37 cellular contexts compared by ENCODE assay signal in the genomic region with DNA sequence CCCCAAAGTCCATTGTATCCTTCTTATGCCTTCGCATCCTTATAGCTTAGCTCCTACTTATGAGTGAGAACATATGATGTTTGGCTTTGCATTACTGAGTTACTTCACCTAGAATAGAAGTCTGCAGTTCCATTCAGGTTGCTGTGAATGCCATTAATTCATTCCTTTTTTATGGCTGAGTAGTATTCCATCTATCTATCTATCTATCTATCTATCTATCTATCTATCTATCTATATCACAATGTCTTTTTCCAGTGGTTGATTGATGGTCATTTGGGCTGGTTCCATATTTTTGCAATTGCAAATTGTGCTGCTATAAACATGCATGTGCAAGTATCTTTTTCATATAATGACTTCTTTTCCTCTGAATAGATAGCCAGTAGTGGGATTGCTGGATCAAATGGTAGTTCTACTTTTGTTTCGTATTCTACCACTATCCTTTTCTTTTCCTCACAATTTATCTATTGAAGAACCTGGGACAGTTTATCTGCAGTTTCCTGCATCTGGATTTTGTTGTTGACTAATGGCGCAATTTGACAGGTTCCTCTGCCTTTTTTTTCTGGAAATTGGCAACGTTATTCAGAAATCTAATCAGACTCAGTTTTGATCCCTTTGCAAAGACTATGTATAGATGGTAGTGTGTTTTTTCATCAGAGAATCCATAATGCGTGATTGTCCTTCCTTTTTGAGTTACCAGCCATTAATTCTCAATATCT.
"Had no signal": no experiment of that assay in that cellular context is flagged by ENCODE, and none has a peak within 500 bp of the region (broad histone marks: within the 10 kb centered on the region; RNA-seq: fewer than 3 reads in every experiment).

No MANE protein-coding gene starts in this region.

- H3K27ac ChIP-seq: ascending aorta, cardiac muscle cell, VCaP had no signal

- H3K27me3 Mint-ChIP-seq: activated CD4-positive, alpha-beta T cell treated with anti-CD3 and anti-CD28 coated beads, Interleukin-2, amount 10 ng/mL, durations not matched to agents 24 days and 14 days; activated naive CD4-positive, alpha-beta T cell treated with anti-CD3 and anti-CD28 coated beads, Interleukin-2, amount 10 ng/mL, durations not matched to agents 7 days and 5 days; activated naive CD8-positive, alpha-beta T cell treated with anti-CD3 and anti-CD28 coated beads, Interleukin-2, amount 10 ng/mL, durations not matched to agents 7 days and 5 days; brain; central memory CD8-positive, alpha-beta T cell had no signal

- ATAC-seq: activated CD8-positive, alpha-beta T cell treated with anti-CD3 and anti-CD28 coated beads for 36 hours; activated naive CD8-positive, alpha-beta T cell treated with anti-CD3 and anti-CD28 coated beads, Interleukin-2, amount 50 U/mL, for 24 hours; activated T-cell treated with anti-CD3 and anti-CD28 coated beads, Interleukin-2, amount 50 U/mL, for 4 hours; activated T-cell treated with anti-CD3 and anti-CD28 coated beads, Interleukin-2, amount 50 U/mL, for 72 hours; activated T-helper 17 cell treated with anti-CD3 and anti-CD28 coated beads, Interleukin-2, amount 50 U/mL, for 72 hours had no signal

- H3K4me3 Mint-ChIP-seq: activated B cell treated with CpG ODN at 0.5 μM for 24 hours; activated CD4-positive, alpha-beta memory T cell treated with anti-CD3 and anti-CD28 coated beads for 36 hours; activated CD4-positive, alpha-beta T cell treated with anti-CD3 and anti-CD28 coated beads, Interleukin-2, amount 10 ng/mL, durations not matched to agents 24 days and 14 days; activated CD8-positive, alpha-beta T cell treated with anti-CD3 and anti-CD28 coated beads for 36 hours; activated naive CD4-positive, alpha-beta T cell treated with anti-CD3 and anti-CD28 coated beads, Interleukin-2, amount 10 ng/mL, durations not matched to agents 7 days and 5 days; activated naive CD4-positive, alpha-beta T cell treated with anti-CD3 and anti-CD28 coated beads, Interleukin-2, amount 50 U/mL, for 24 hours; activated naive CD8-positive, alpha-beta T cell; activated naive CD8-positive, alpha-beta T cell treated with anti-CD3 and anti-CD28 coated beads, Interleukin-2, amount 10 ng/mL, durations not matched to agents 7 days and 5 days; activated naive CD8-positive, alpha-beta T cell treated with anti-CD3 and anti-CD28 coated beads, Interleukin-2, amount 50 U/mL, for 24 hours; activated T-cell treated with anti-CD3 and anti-CD28 coated beads, Interleukin-2, amount 50 U/mL, for 4 hours; activated T-cell treated with anti-CD3 and anti-CD28 coated beads, Interleukin-2, amount 50 U/mL, for 72 hours; activated T-helper 1 cell treated with anti-CD3 and anti-CD28 coated beads, Interleukin-12 subunit alpha, Interleukin-12 subunit beta, Interleukin-2, Interleukin-4 antibody, amounts not matched to agents 30 ng/mL and 10 ng/mL and 1 ng/mL, durations not matched to agents 14 hours and 24 hours and 36 hours; activated T-helper 17 cell treated with anti-CD3 and anti-CD28 coated beads, Interleukin-2, amount 50 U/mL, for 72 hours; brain; central memory CD8-positive, alpha-beta T cell; T-helper 1 cell treated with Interleukin-12 subunit alpha and Interleukin-12 subunit beta and Interleukin-4 antibody, amounts not matched to agents 30 μg/mL and 1 μg/mL, for 36 hours; T-helper 2 cell treated with Interferon-gamma antibody and Interleukin-4, amounts not matched to agents 5 μg/mL and 100 μg/mL, for 36 hours had no signal

- H3K4me3 ChIP-seq: ascending aorta, cardiac muscle cell had no signal

- H3K36me3 ChIP-seq: ascending aorta, cardiac muscle cell had no signal

- H3K4me1 Mint-ChIP-seq: activated B cell treated with CpG ODN at 0.5 μM for 24 hours; activated CD4-positive, alpha-beta T cell treated with anti-CD3 and anti-CD28 coated beads, Interleukin-2, amount 10 ng/mL, durations not matched to agents 24 days and 14 days; activated naive CD4-positive, alpha-beta T cell treated with anti-CD3 and anti-CD28 coated beads, Interleukin-2, amount 10 ng/mL, durations not matched to agents 7 days and 5 days; activated naive CD4-positive, alpha-beta T cell treated with anti-CD3 and anti-CD28 coated beads, Interleukin-2, amount 50 U/mL, for 24 hours; activated naive CD8-positive, alpha-beta T cell treated with anti-CD3 and anti-CD28 coated beads, Interleukin-2, amount 10 ng/mL, durations not matched to agents 7 days and 5 days; activated naive CD8-positive, alpha-beta T cell treated with anti-CD3 and anti-CD28 coated beads, Interleukin-2, amount 50 U/mL, for 24 hours; activated T-helper 17 cell treated with anti-CD3 and anti-CD28 coated beads, Interleukin-2, amount 50 U/mL, for 72 hours; central memory CD8-positive, alpha-beta T cell had no signal

- H3K27ac Mint-ChIP-seq: activated B cell treated with CpG ODN at 0.5 μM for 24 hours; activated CD4-positive, alpha-beta memory T cell treated with anti-CD3 and anti-CD28 coated beads for 36 hours; activated CD4-positive, alpha-beta T cell treated with anti-CD3 and anti-CD28 coated beads, Interleukin-2, amount 10 ng/mL, durations not matched to agents 24 days and 14 days; activated CD8-positive, alpha-beta T cell treated with anti-CD3 and anti-CD28 coated beads for 36 hours; activated naive CD4-positive, alpha-beta T cell treated with anti-CD3 and anti-CD28 coated beads, Interleukin-2, amount 10 ng/mL, durations not matched to agents 7 days and 5 days; activated naive CD4-positive, alpha-beta T cell treated with anti-CD3 and anti-CD28 coated beads, Interleukin-2, amount 50 U/mL, for 24 hours; activated naive CD8-positive, alpha-beta T cell; activated naive CD8-positive, alpha-beta T cell treated with anti-CD3 and anti-CD28 coated beads, Interleukin-2, amount 10 ng/mL, durations not matched to agents 7 days and 5 days; activated naive CD8-positive, alpha-beta T cell treated with anti-CD3 and anti-CD28 coated beads, Interleukin-2, amount 50 U/mL, for 24 hours; activated T-cell treated with anti-CD3 and anti-CD28 coated beads, Interleukin-2, amount 50 U/mL, for 72 hours; activated T-helper 1 cell treated with anti-CD3 and anti-CD28 coated beads, Interleukin-12 subunit alpha, Interleukin-12 subunit beta, Interleukin-2, Interleukin-4 antibody, amounts not matched to agents 30 ng/mL and 10 ng/mL and 1 ng/mL, durations not matched to agents 14 hours and 24 hours and 36 hours; activated T-helper 17 cell treated with anti-CD3 and anti-CD28 coated beads, Interleukin-2, amount 50 U/mL, for 72 hours; brain; T-helper 1 cell treated with Interleukin-12 subunit alpha and Interleukin-12 subunit beta and Interleukin-4 antibody, amounts not matched to agents 30 μg/mL and 1 μg/mL, for 36 hours; T-helper 2 cell treated with Interferon-gamma antibody and Interleukin-4, amounts not matched to agents 5 μg/mL and 100 μg/mL, for 36 hours had no signal

- H3K9me3 Mint-ChIP-seq: activated B cell treated with CpG ODN at 0.5 μM for 24 hours; activated CD4-positive, alpha-beta memory T cell treated with anti-CD3 and anti-CD28 coated beads for 36 hours; activated CD4-positive, alpha-beta T cell treated with anti-CD3 and anti-CD28 coated beads, Interleukin-2, amount 10 ng/mL, durations not matched to agents 24 days and 14 days; activated CD8-positive, alpha-beta T cell treated with anti-CD3 and anti-CD28 coated beads for 36 hours; activated naive CD4-positive, alpha-beta T cell treated with anti-CD3 and anti-CD28 coated beads, Interleukin-2, amount 10 ng/mL, durations not matched to agents 7 days and 5 days; activated naive CD4-positive, alpha-beta T cell treated with anti-CD3 and anti-CD28 coated beads, Interleukin-2, amount 50 U/mL, for 24 hours; activated naive CD8-positive, alpha-beta T cell treated with anti-CD3 and anti-CD28 coated beads, Interleukin-2, amount 10 ng/mL, durations not matched to agents 7 days and 5 days; activated T-cell treated with anti-CD3 and anti-CD28 coated beads, Interleukin-2, amount 50 U/mL, for 4 hours; activated T-cell treated with anti-CD3 and anti-CD28 coated beads, Interleukin-2, amount 50 U/mL, for 72 hours; activated T-helper 1 cell treated with anti-CD3 and anti-CD28 coated beads, Interleukin-12 subunit alpha, Interleukin-12 subunit beta, Interleukin-2, Interleukin-4 antibody, amounts not matched to agents 30 ng/mL and 10 ng/mL and 1 ng/mL, durations not matched to agents 14 hours and 24 hours and 36 hours; activated T-helper 17 cell treated with anti-CD3 and anti-CD28 coated beads, Interleukin-2, amount 50 U/mL, for 72 hours; central memory CD8-positive, alpha-beta T cell; T-helper 1 cell treated with Interleukin-12 subunit alpha and Interleukin-12 subunit beta and Interleukin-4 antibody, amounts not matched to agents 30 μg/mL and 1 μg/mL, for 36 hours; T-helper 2 cell treated with Interferon-gamma antibody and Interleukin-4, amounts not matched to agents 5 μg/mL and 100 μg/mL, for 36 hours had no signal

- H3K4me1 ChIP-seq: ascending aorta had no signal

- DNase-seq: activated B cell treated with CpG ODN at 0.5 μM for 24 hours; activated CD4-positive, alpha-beta memory T cell treated with anti-CD3 and anti-CD28 coated beads for 36 hours; activated CD4-positive, alpha-beta T cell treated with anti-CD3 and anti-CD28 coated beads for 4 hours; activated CD4-positive, alpha-beta T cell treated with anti-CD3 and anti-CD28 coated beads, Interleukin-2, amount 10 ng/mL, durations not matched to agents 24 days and 14 days; activated CD4-positive, alpha-beta T cell treated with anti-CD3 and anti-CD28 coated beads, Interleukin-2, amount 50 U/mL, for 1 hour; activated CD4-positive, alpha-beta T cell treated with anti-CD3 and anti-CD28 coated beads, Interleukin-2, amount 50 U/mL, for 4 hours; activated CD4-positive, CD25-positive, alpha-beta regulatory T cell treated with anti-CD3 and anti-CD28 coated beads, Interleukin-2, amount 50 U/mL, for 72 hours; activated CD8-positive, alpha-beta memory T cell treated with anti-CD3 and anti-CD28 coated beads, Interleukin-2, amount 50 U/mL, for 4 hours; activated CD8-positive, alpha-beta T cell treated with anti-CD3 and anti-CD28 coated beads for 36 hours; activated gamma-delta T cell; activated naive CD4-positive, alpha-beta T cell treated with anti-CD3 and anti-CD28 coated beads, Interleukin-2, amount 10 ng/mL, durations not matched to agents 7 days and 5 days; activated naive CD4-positive, alpha-beta T cell treated with Interleukin-2 at 50 U/mL for 16 hours; activated naive CD8-positive, alpha-beta T cell treated with anti-CD3 and anti-CD28 coated beads, Interleukin-2, amount 10 ng/mL, durations not matched to agents 7 days and 5 days; activated naive CD8-positive, alpha-beta T cell treated with anti-CD3 and anti-CD28 coated beads, Interleukin-2, amount 50 U/mL, for 24 hours; activated T-cell treated with anti-CD3 and anti-CD28 coated beads for 4 hours; activated T-cell treated with anti-CD3 and anti-CD28 coated beads, Interleukin-2, amount 50 U/mL, for 1 hour; activated T-cell treated with anti-CD3 and anti-CD28 coated beads, Interleukin-2, amount 50 U/mL, for 4 hours; activated T-cell treated with anti-CD3 and anti-CD28 coated beads, Interleukin-2, amount 50 U/mL, for 72 hours; amygdala; anterior cingulate cortex; caudate nucleus; cerebellar nuclear complex; T-helper 1 cell; T-helper 2 cell; T-helper 9 cell had no signal

- H3K27me3 ChIP-seq: ascending aorta, cardiac muscle cell had no signal

- H3K36me3 Mint-ChIP-seq: activated CD4-positive, alpha-beta memory T cell treated with anti-CD3 and anti-CD28 coated beads for 36 hours; activated naive CD4-positive, alpha-beta T cell treated with anti-CD3 and anti-CD28 coated beads, Interleukin-2, amount 10 ng/mL, durations not matched to agents 7 days and 5 days; activated naive CD4-positive, alpha-beta T cell treated with anti-CD3 and anti-CD28 coated beads, Interleukin-2, amount 50 U/mL, for 24 hours; activated naive CD8-positive, alpha-beta T cell; activated naive CD8-positive, alpha-beta T cell treated with anti-CD3 and anti-CD28 coated beads, Interleukin-2, amount 10 ng/mL, durations not matched to agents 7 days and 5 days; brain had no signal

- H3K9me3 ChIP-seq: ascending aorta had no signal

- FAIRE-seq: bronchial epithelial cell had no signal
